ENCODE assay signal across 12 cellular contexts in the genomic region with DNA sequence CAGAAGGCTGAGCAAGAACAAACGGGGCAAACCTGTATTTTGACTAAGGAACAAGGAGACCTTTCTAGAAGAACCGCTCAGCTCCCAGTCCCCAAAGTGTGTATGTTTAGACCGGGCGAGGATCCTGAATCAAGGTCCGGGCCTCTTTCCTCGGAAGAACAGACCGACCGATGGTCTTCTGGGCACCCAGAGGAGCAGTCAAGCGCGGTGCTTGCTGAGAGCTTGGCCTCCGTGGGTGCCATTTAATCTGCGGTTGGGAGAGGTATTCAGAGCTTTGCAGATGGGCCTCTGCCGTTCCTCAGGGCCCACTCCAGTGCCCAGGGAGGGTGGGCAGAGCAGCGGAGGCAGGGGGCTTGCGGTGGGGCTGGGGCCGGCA. TPM values are rescaled to one million over a fixed set of nuclear protein-coding genes. Genes with fewer than 3 reads are reported as not detected.
DNase-seq lines count a peak whose midpoint lies in the region; ATAC-seq, FAIRE-seq and TF ChIP-seq lines count a peak whose summit lies in the region.
"Had no signal": no experiment of that assay in that cellular context is flagged by ENCODE, and none has a peak within 500 bp of the region (broad histone marks: within the 10 kb centered on the region; RNA-seq: fewer than 3 reads in every experiment).

No MANE protein-coding gene starts in this region.

- H3K23me2 ChIP-seq in H9 (ENCODE audit: insufficient read length, low read depth, low read length, poor library complexity, severe bottlenecking), result no peaks in the 10 kb centered on the region

- TF ChIP-seq RAD21 in K562 (CRISPR knock-in tag; conservative IDR thresholded peaks at IDR 0.05 in 1 of 2, IDR thresholded peaks at IDR 0.05 in 1 of 2), result no peak

- H2BK120ac ChIP-seq in H9 (ENCODE audit: low read depth, low read length, poor library complexity, severe bottlenecking) (no peak overlapping the region), mesendoderm (ENCODE audit: low read depth, low read length) (no peak overlapping the region)

- in situ Hi-C loops in K562 (cut with MboI), result loop anchor here (10.0 kb wide), 1 partner anchor 190 kb away; no protein-coding TSS in a partner anchor

- H3K4me2 ChIP-seq in H9 (ENCODE audit: insufficient read depth, insufficient read length, low read length) (peak overlapping the region; percentile 11), K562 (ENCODE audit: insufficient read depth, low read length) (no peak overlapping the region), mesendoderm (ENCODE audit: low read length) (peak overlapping the region; percentile 67)

- H3K4me3 Mint-ChIP-seq in H9, result peak overlapping the region in 1 of 2 experiments; percentile 46; a peak in 2 of 5 replicates

- no peak overlapping the region for H4K91ac ChIP-seq in H9 (ENCODE audit: insufficient read length, low read depth, low read length)

- H2BK20ac ChIP-seq in H9 (ENCODE audit: low read depth, low read length, poor library complexity, severe bottlenecking), result no peak overlapping the region

- no CpG with 5 or more reads among the region's 16 CpGs for WGBS in H9 (ENCODE audit: extremely low coverage, insufficient read length, low lambda C conversion rate)
- WGBS in K562 (ENCODE audit: insufficient coverage, low coverage, missing lambda C conversion rate), result 20% methylated on average over 15 of the region's 16 CpGs
- WGBS in mesendoderm (ENCODE audit: extremely low coverage, insufficient coverage, low lambda C conversion rate), result no CpG with 5 or more reads among the region's 16 CpGs

- intact Hi-C loops in K562 (cut with micrococcal nuclease), result loop anchor here (5.0 kb wide), 2 partner anchors 68 to 187 kb away; no protein-coding TSS in a partner anchor

- no peaks in the 10 kb centered on the region for H3K36me3 ChIP-seq in K562 (ENCODE audit: control insufficient read depth, insufficient read depth, low read length)
- H3K36me3 ChIP-seq in mesendoderm (ENCODE audit: control insufficient read depth, insufficient read depth, low read length), result no peaks in the 10 kb centered on the region
- H3K36me3 ChIP-seq: adrenal gland had no signal

- H3K56ac ChIP-seq in H9 (ENCODE audit: insufficient read length, low read depth, low read length) (no peak overlapping the region), mesendoderm (ENCODE audit: low read length) (peak overlapping the region; percentile 76)

- H2BK5ac ChIP-seq in H9 (ENCODE audit: insufficient read length, low read length), result no peak overlapping the region
- no peak overlapping the region for H2BK5ac ChIP-seq in mesendoderm (ENCODE audit: low read length)

- H3K9me1 ChIP-seq in K562 (ENCODE audit: control insufficient read depth, insufficient read depth, low read length), result no peaks in the 10 kb centered on the region

- no peaks in the 10 kb centered on the region for H3K36me3 Mint-ChIP-seq in H9 (ENCODE audit: insufficient read depth in 1 of 3, low read depth in 3 of 3)
- H3K36me3 Mint-ChIP-seq: CD8-positive, alpha-beta T cell; naive B cell had no signal

- ATAC-seq in K562, result peak; percentile 16; the same call in 1 of the 3 replicates
- no peak for ATAC-seq in HG02852 (IDR thresholded peaks at IDR 0.05; ENCODE audit: unreplicated experiment)
- ATAC-seq in HG03565 (IDR thresholded peaks at IDR 0.05; ENCODE audit: unreplicated experiment), result no peak

- no peak overlapping the region for H2BK15ac ChIP-seq in H9 (ENCODE audit: low read depth, low read length)
- no peak overlapping the region for H2BK15ac ChIP-seq in mesendoderm (replicated peaks; ENCODE audit: low read depth)

- no peak overlapping the region for H2BK12ac ChIP-seq in H9 (ENCODE audit: insufficient read length, low read depth, low read length)

- H3T11ph ChIP-seq in H9 (ENCODE audit: low read length), result no peak overlapping the region

- no peak overlapping the region for H3K14ac ChIP-seq in H9 (ENCODE audit: insufficient read depth, low read length)

- H3K23ac ChIP-seq in H9 (ENCODE audit: insufficient read length, low read depth, low read length), result no peak overlapping the region
- no peak overlapping the region for H3K23ac ChIP-seq in mesendoderm (ENCODE audit: low read length)

- DNase-seq in AG04449 (ENCODE audit: low read depth, low spot score) (no peak), H9 (no peak), K562 (ENCODE audit: extremely low read depth in 1 of 4, low spot score in 3 of 4) (no peak), mesendoderm (no peak), amygdala (lab: John Stamatoyannopoulos, UW) (no peak)
- no peak for DNase-seq in stimulated activated naive CD4-positive, alpha-beta T cell (lab: John Stamatoyannopoulos, UW)
- DNase-seq: NCI-H2107 had no signal

- H3K27ac ChIP-seq in H9 (ENCODE audit: insufficient read length, low read depth, low read length), result no peak overlapping the region
- no peak overlapping the region for H3K27ac ChIP-seq in K562 (ENCODE audit: extremely low read depth, low read depth, low read length)
- no peak overlapping the region for H3K27ac ChIP-seq in mesendoderm (ENCODE audit: low read depth, low read length)
- H3K27ac ChIP-seq: adrenal gland had no signal

- H4K8ac ChIP-seq in H9 (replicated peaks; ENCODE audit: insufficient read length, low read depth, low read length), result no peak overlapping the region
- no peak overlapping the region for H4K8ac ChIP-seq in mesendoderm (ENCODE audit: low read depth, low read length)

- POLR2A ChIA-PET in AG04449 (lab: Yijun Ruan, JAX), result no interaction called here
- POLR2A ChIA-PET in K562 (lab: Yijun Ruan, JAX), result no interaction called here

- CTCF ChIA-PET in AG04449 (lab: Yijun Ruan, JAX), result interaction anchor here (0.6 to 2.9 kb wide), 48 partner anchors 9 to 343 kb away, joined by 3 to 44 read pairs (median 5); no protein-coding TSS in a partner anchor
- CTCF ChIA-PET in K562 (lab: Yijun Ruan, JAX; ENCODE audit: low intra/inter-chr PET ratio), result interaction anchor here (0.8 kb wide), 1 partner anchor 67 kb away, joined by 3 read pairs; no protein-coding TSS in a partner anchor

- no TSS peak for BruUV-seq in K562 (replicated peaks; lab: Mats Ljungman, UMichigan)

- peaks cover 21 to 23% of the 10 kb centered on the region in 2 experiments for H3K4me1 Mint-ChIP-seq in H9

- FAIRE-seq in K562 (lab: Jason Lieb, UNC), result no peak

- H3K27ac Mint-ChIP-seq in H9, result no peak overlapping the region
- H3K27ac Mint-ChIP-seq: CD8-positive, alpha-beta T cell had no signal

- H4K5ac ChIP-seq in H9 (ENCODE audit: insufficient read length, low read depth, low read length) (no peak overlapping the region), mesendoderm (ENCODE audit: low read length) (no peak overlapping the region)

- no peaks in the 10 kb centered on the region for H3K9me3 Mint-ChIP-seq in H9
- H3K9me3 Mint-ChIP-seq: CD8-positive, alpha-beta T cell; naive B cell had no signal

- no peak for TF ChIP-seq EP300 in K562 (IDR thresholded peaks at IDR 0.05; ENCODE audit: low read length)

- H3K4me1 ChIP-seq in H9 (ENCODE audit: insufficient read depth, low read length) (no peaks in the 10 kb centered on the region; the same call in 1 of the 2 replicates), K562 (replicated peaks in 1 of 2; ENCODE audit: control insufficient read depth in 2 of 2, insufficient read depth in 2 of 2, low read length in 2 of 2) (peaks cover 0 to 23% of the 10 kb centered on the region in 2 experiments; a peak in 3 of 5 replicates), mesendoderm (ENCODE audit: control insufficient read depth, low read depth, low read length) (peaks cover 2% of the 10 kb centered on the region)

- H3K18ac ChIP-seq in H9 (ENCODE audit: insufficient read length, low read depth, low read length) (no peak overlapping the region), mesendoderm (ENCODE audit: low read length) (no peak overlapping the region)

- H3K9ac ChIP-seq in H9 (ENCODE audit: extremely low read depth, insufficient read length, low read length) (no peak overlapping the region), K562 (ENCODE audit: insufficient read depth in 1 of 2, low read depth in 2 of 2, low read length in 2 of 2) (peak overlapping the region in 1 of 2 experiments; percentile 78; a peak in 2 of 4 replicates), mesendoderm (ENCODE audit: low read length) (no peak overlapping the region)

- no peaks in the 10 kb centered on the region for H3K79me2 ChIP-seq in H9 (ENCODE audit: insufficient read depth, low read length)
- no peaks in the 10 kb centered on the region for H3K79me2 ChIP-seq in K562 (ENCODE audit: control insufficient read depth, insufficient read depth, low read length)
- no peaks in the 10 kb centered on the region for H3K79me2 ChIP-seq in mesendoderm (ENCODE audit: control insufficient read depth, insufficient read depth, low read length)

- TF ChIP-seq CTCF in AG04449 (IDR thresholded peaks at IDR 0.05; ENCODE audit: insufficient read depth, low read length, missing control alignments) (no peak), H9 (conservative IDR thresholded peaks at IDR 0.05) (no peak), K562 (IDR thresholded peaks at IDR 0.05 in 2 of 3, conservative IDR thresholded peaks at IDR 0.05 in 1 of 3; ENCODE audit: insufficient read depth in 2 of 3, low read depth in 1 of 3, low read length in 3 of 3) (no peak)

- H3K27me3 Mint-ChIP-seq in H9 (ENCODE audit: low read depth), result peaks cover 60% of the 10 kb centered on the region

- H4K20me1 ChIP-seq in H9 (ENCODE audit: control insufficient read depth, insufficient read depth, insufficient read length) (no peaks in the 10 kb centered on the region), K562 (replicated peaks; ENCODE audit: control insufficient read depth, insufficient read depth, low read length) (no peaks in the 10 kb centered on the region)

- H3K4me3 ChIP-seq in AG04449 (ENCODE audit: low read depth, low read length), result peak overlapping the region; percentile 43; the same call in 1 of the 2 replicates
- no peak overlapping the region for H3K4me3 ChIP-seq in K562
- no peak overlapping the region for H3K4me3 ChIP-seq in mesendoderm (ENCODE audit: low read length)
- H3K4me3 ChIP-seq: adrenal gland had no signal

- H2AFZ ChIP-seq in H9 (ENCODE audit: low read length) (no peak overlapping the region), K562 (ENCODE audit: low read depth, low read length) (peak overlapping the region; percentile 68; the same call in 1 of the 2 replicates)

- H3K4ac ChIP-seq in H9 (ENCODE audit: low read depth, low read length) (no peak overlapping the region), mesendoderm (ENCODE audit: low read depth, low read length) (no peak overlapping the region)

- H3K9me3 ChIP-seq in H9 (ENCODE audit: control insufficient read depth, low read depth, low read length) (no peaks in the 10 kb centered on the region), K562 (replicated peaks; ENCODE audit: control insufficient read depth, insufficient read depth, low read depth, low read length) (no peaks in the 10 kb centered on the region)
- H3K9me3 ChIP-seq: adrenal gland had no signal

- H3K27me3 ChIP-seq in H9 (ENCODE audit: insufficient read depth, low read length) (no peaks in the 10 kb centered on the region; the same call in 1 of the 2 replicates), K562 (ENCODE audit: control insufficient read depth in 2 of 2, insufficient read depth in 2 of 2, low read length in 2 of 2) (peaks cover 0 to 44% of the 10 kb centered on the region in 2 experiments; a peak in 4 of 5 replicates), mesendoderm (ENCODE audit: insufficient read depth, low read length, poor library complexity) (no peaks in the 10 kb centered on the region)

- H2AK5ac ChIP-seq in H9 (ENCODE audit: insufficient read length, low read length) (no peak overlapping the region), mesendoderm (ENCODE audit: low read length) (no peak overlapping the region)

- no peak for TF ChIP-seq POLR2A in K562 (conservative IDR thresholded peaks at IDR 0.05)

- H3K79me1 ChIP-seq in H9 (ENCODE audit: insufficient read depth, low read depth, low read length, poor library complexity, severe bottlenecking) (no peaks in the 10 kb centered on the region), mesendoderm (ENCODE audit: low read length) (no peaks in the 10 kb centered on the region)

RNA-seq across cellular contexts. Expression of gene ATXN10, which starts 26.5 kb away (rescaled TPM):
- total RNA-seq in H9 (2021) (210 and 214 TPM in 2 replicates), K562 (2014; rRNA removed) (16.6 and 21.7 TPM in 2 replicates), K562 (2014; rRNA removed; fragmentation: Illumina TruSeq; extraction: Trizol) (32.2 and 35.3 TPM in 2 replicates), K562 (2015; rRNA removed; fragmentation: Illumina TruSeq; extraction: Trizol) (26.6 and 33.6 TPM in 2 replicates), K562 (2021) (66.7 and 72.9 TPM in 2 replicates)
- 53.4 and 83.4 TPM in 2 replicates for total RNA-seq in K562 (2011; cell fraction: chromatin; rRNA removed; ENCODE audit: low replicate concordance)
- total RNA-seq in K562 (2011; cell fraction: nucleolus; rRNA removed), result 26.8 and 40.0 TPM in 2 replicates
- total RNA-seq in K562 (2011; cell fraction: nucleoplasm; rRNA removed), result 36.8 and 43.4 TPM in 2 replicates
- polyA plus RNA-seq in K562 (2011; rRNA removed) (165 and 190 TPM in 2 replicates), K562 (2014; fragmentation: Illumina TruSeq; extraction: Trizol) (88.2 and 109 TPM in 2 replicates), K562 (2014; fragmentation: Nextera tagmentation; extraction: Ambion mirVana) (10 to 100 TPM; 11.5 to 16.4 TPM), K562 (2014; rRNA removed) (38.9 and 60.4 TPM in 2 replicates)
- polyA plus RNA-seq in K562 (2011; cell fraction: cytosol; rRNA removed), result 21.2 and 70.6 TPM in 2 replicates
- polyA plus RNA-seq in K562 (2011; cell fraction: nucleus; rRNA removed), result 27.9 and 39.6 TPM in 2 replicates
- polyA plus RNA-seq in K562 (2012), result 62.7 and 69.3 TPM in 2 replicates
- polyA minus RNA-seq in K562 (2011; rRNA and poly(A)+ RNA removed), result 209 and 220 TPM in 2 replicates
- 51.2 and 64.3 TPM in 2 replicates for polyA minus RNA-seq in K562 (2011; cell fraction: cytosol; rRNA and poly(A)+ RNA removed)
- polyA minus RNA-seq in K562 (2011; cell fraction: nucleus; rRNA and poly(A)+ RNA removed), result 21.4 and 35.2 TPM in 2 replicates
- 81.8 TPM for polyA plus RNA-seq in mesendoderm (2013, experiment 1 of 2)
- polyA plus RNA-seq in mesendoderm (2013, experiment 2 of 2), result 81.9 TPM
